Comparison of ENCODE assay signal across 14 cellular contexts in genomic region chr11:133952199-133953190, GRCh38. TPM values are rescaled to one million over a fixed set of nuclear protein-coding genes. Genes with fewer than 3 reads are reported as not detected.
DNase-seq lines count a peak whose midpoint lies in the region; ATAC-seq and TF ChIP-seq lines count a peak whose summit lies in the region.
"Had no signal": no experiment of that assay in that cellular context is flagged by ENCODE, and none has a peak within 500 bp of the region (broad histone marks: within the 10 kb centered on the region; RNA-seq: fewer than 3 reads in every experiment).

No MANE protein-coding gene starts in this region.

- no peak overlapping the region for H3K27ac Mint-ChIP-seq in stimulated activated effector memory CD8-positive, alpha-beta T cell treated with anti-CD3 and anti-CD28 coated beads, Interleukin-12 subunit alpha, Interleukin-12 subunit beta, amount 100 ng/mL, for 72 hours
- H3K27ac Mint-ChIP-seq: activated naive CD4-positive, alpha-beta T cell treated with anti-CD3 and anti-CD28 coated beads for 36 hours had no signal

- H3K9ac ChIP-seq in SK-N-SH: no peak overlapping the region
- H3K9ac ChIP-seq in adipocyte (ENCODE audit: low read length): no peak overlapping the region
- peak overlapping the region; percentile 47 for H3K9ac ChIP-seq in iPS-15b (ENCODE audit: low read depth, low read length)

- H3K4me3 Mint-ChIP-seq in stimulated activated effector memory CD8-positive, alpha-beta T cell treated with anti-CD3 and anti-CD28 coated beads, Interleukin-12 subunit alpha, Interleukin-12 subunit beta, amount 100 ng/mL, for 72 hours: peak overlapping the region; percentile 81
- H3K4me3 Mint-ChIP-seq: activated naive CD4-positive, alpha-beta T cell treated with anti-CD3 and anti-CD28 coated beads for 36 hours had no signal

- H3K36me3 Mint-ChIP-seq in stimulated activated effector memory CD8-positive, alpha-beta T cell treated with anti-CD3 and anti-CD28 coated beads, Interleukin-12 subunit alpha, Interleukin-12 subunit beta, amount 100 ng/mL, for 72 hours: peaks cover 6% of the 10 kb centered on the region

- no peak for TF ChIP-seq RAD21 in SK-N-SH (IDR thresholded peaks at IDR 0.05; ENCODE audit: low read length)

- no peak for ATAC-seq in SK-N-SH treated with all-trans-retinoic acid at 6 μM for 48 hours
- ATAC-seq in stimulated activated effector memory CD8-positive, alpha-beta T cell treated with anti-CD3 and anti-CD28 coated beads, Interleukin-12 subunit alpha, Interleukin-12 subunit beta, amount 100 ng/mL, for 72 hours: no peak
- no peak for ATAC-seq in HG03135 (IDR thresholded peaks at IDR 0.05; ENCODE audit: unreplicated experiment)

- H2AFZ ChIP-seq in SK-N-SH (ENCODE audit: low read depth): no peak overlapping the region

- CTCF ChIA-PET in SK-N-SH (lab: Yijun Ruan, JAX): interaction anchor here (0.9 to 16.7 kb wide), 4 partner anchors 9 to 93 kb away, joined by 3 to 200 read pairs (median 8); no protein-coding TSS in a partner anchor

- H3K4me3 ChIP-seq in SK-N-SH (ENCODE audit: low read depth in 2 of 2, low read length in 1 of 2) (no peak overlapping the region), adipocyte (ENCODE audit: low read length) (peak overlapping the region; percentile 72), iPS-15b (ENCODE audit: low read depth, low read length) (peak overlapping the region; percentile 41)
- H3K4me3 ChIP-seq: lung, upper lobe of left lung had no signal

- H3K4me2 ChIP-seq in SK-N-SH: no peak overlapping the region

- H4K20me1 ChIP-seq in SK-N-SH (ENCODE audit: insufficient read depth): no peaks in the 10 kb centered on the region

- DNase-seq in SK-N-SH (no peak), adipocyte (ENCODE audit: low read depth) (no peak), NCI-H69 (lab: John Stamatoyannopoulos, UW) (no peak), cerebellar cortex (ENCODE audit: low spot score) (no peak)
- no peak for DNase-seq in stimulated activated effector memory CD8-positive, alpha-beta T cell treated with anti-CD3 and anti-CD28 coated beads, Interleukin-12 subunit alpha, Interleukin-12 subunit beta, amount 100 ng/mL, for 72 hours (ENCODE audit: low spot score in 2 of 2)
- DNase-seq: activated CD4-positive, alpha-beta T cell treated with anti-CD3 and anti-CD28 coated beads for 4 hours; activated naive CD4-positive, alpha-beta T cell treated with anti-CD3 and anti-CD28 coated beads for 36 hours; GOT3; NCI-H774; upper lobe of left lung had no signal

- POLR2A ChIA-PET in SK-N-SH (lab: Yijun Ruan, JAX): interaction anchor here (0.9 to 1.2 kb wide), 2 partner anchors 9 to 15 kb away, joined by 4 read pairs; no protein-coding TSS in a partner anchor

- peak overlapping the region in 1 of 2 experiments; percentile 83; a peak in 2 of 4 replicates for H3K27ac ChIP-seq in SK-N-SH (ENCODE audit: low read depth in 2 of 2, low read length in 1 of 2)
- H3K27ac ChIP-seq: upper lobe of left lung had no signal

- peaks cover 53% of the 10 kb centered on the region for H3K4me1 Mint-ChIP-seq in stimulated activated effector memory CD8-positive, alpha-beta T cell treated with anti-CD3 and anti-CD28 coated beads, Interleukin-12 subunit alpha, Interleukin-12 subunit beta, amount 100 ng/mL, for 72 hours

- H3K9me2 ChIP-seq in SK-N-SH: no peaks in the 10 kb centered on the region

- no peaks in the 10 kb centered on the region for H3K36me3 ChIP-seq in SK-N-SH (replicated peaks in 1 of 2; ENCODE audit: control insufficient read depth in 1 of 2, insufficient read depth in 2 of 2, low read length in 1 of 2)
- H3K36me3 ChIP-seq in adipocyte (ENCODE audit: control insufficient read depth, insufficient read depth, low read length, severe bottlenecking): no peaks in the 10 kb centered on the region
- H3K36me3 ChIP-seq in iPS-15b (ENCODE audit: control insufficient read depth, insufficient read depth, low read length): no peaks in the 10 kb centered on the region
- H3K36me3 ChIP-seq: upper lobe of left lung had no signal

- no peaks in the 10 kb centered on the region for H3F3A ChIP-seq in SK-N-SH (replicated peaks; ENCODE audit: insufficient read depth)

- no peaks in the 10 kb centered on the region for H3K9me3 Mint-ChIP-seq in stimulated activated effector memory CD8-positive, alpha-beta T cell treated with anti-CD3 and anti-CD28 coated beads, Interleukin-12 subunit alpha, Interleukin-12 subunit beta, amount 100 ng/mL, for 72 hours
- H3K9me3 Mint-ChIP-seq: activated naive CD4-positive, alpha-beta T cell treated with anti-CD3 and anti-CD28 coated beads for 36 hours had no signal

- TF ChIP-seq EP300 in SK-N-SH (IDR thresholded peaks at IDR 0.05; ENCODE audit: borderline replicate concordance in 1 of 2, low read depth in 1 of 2, low read length in 1 of 2): no peak

- TF ChIP-seq CTCF in SK-N-SH (IDR thresholded peaks at IDR 0.05): no peak

- H3K27me3 ChIP-seq in SK-N-SH (ENCODE audit: insufficient read depth) (peaks cover 17% of the 10 kb centered on the region), adipocyte (replicated peaks; ENCODE audit: control insufficient read depth, insufficient read depth, low read length) (peaks cover 55% of the 10 kb centered on the region), iPS-15b (ENCODE audit: control insufficient read depth, insufficient read depth, low read length) (peaks cover 15% of the 10 kb centered on the region)

- peaks cover 0 to 81% of the 10 kb centered on the region in 2 experiments; a peak in 2 of 4 replicates for H3K4me1 ChIP-seq in SK-N-SH (ENCODE audit: control insufficient read depth in 1 of 2, insufficient read depth in 2 of 2, low read depth in 1 of 2, low read length in 1 of 2)
- peaks cover 18% of the 10 kb centered on the region for H3K4me1 ChIP-seq in adipocyte (ENCODE audit: control insufficient read depth, insufficient read depth, low read length)
- H3K4me1 ChIP-seq in iPS-15b (ENCODE audit: control insufficient read depth, insufficient read depth, low read length): peaks cover 47% of the 10 kb centered on the region

- WGBS in SK-N-SH (ENCODE audit: low lambda C conversion rate): 67% methylated on average over 8 of the region's 10 CpGs

- no peaks in the 10 kb centered on the region for H3K79me2 ChIP-seq in SK-N-SH (ENCODE audit: insufficient read depth)

- H3K9me3 ChIP-seq in SK-N-SH: no peaks in the 10 kb centered on the region
- no peaks in the 10 kb centered on the region for H3K9me3 ChIP-seq in adipocyte (ENCODE audit: control insufficient read depth, low read length)
- H3K9me3 ChIP-seq in iPS-15b (ENCODE audit: control insufficient read depth, insufficient read depth, low read length): no peaks in the 10 kb centered on the region
- H3K9me3 ChIP-seq: upper lobe of left lung had no signal

TF ChIP-seq in SK-N-SH, 30 proteins besides CTCF, POLR2A, EP300 and RAD21:
- TF ChIP-seq GATA2 (CRISPR knock-in tag; IDR thresholded peaks at IDR 0.05) (0 out of 2 replicates have a peak, but pooled peaks have one; percentile 1), USF2 (IDR thresholded peaks at IDR 0.05; ENCODE audit: borderline replicate concordance, low read depth, low read length) (no peak)
TF ChIP-seq in SK-N-SH: peak in this region for 1.

TF ChIP-seq in SK-N-SH treated with all-trans-retinoic acid at 6 μM for 48 hours, 23 proteins besides CTCF, POLR2A, EP300 and RAD21:
- TF ChIP-seq ZNF565 (CRISPR knock-in tag; conservative IDR thresholded peaks at IDR 0.05; ENCODE audit: low read depth): no peak
- no peak for TF ChIP-seq ESRRG (CRISPR knock-in tag; IDR thresholded peaks at IDR 0.05)
- TF ChIP-seq PATZ1 (CRISPR knock-in tag; IDR thresholded peaks at IDR 0.05; ENCODE audit: borderline replicate concordance): no peak
- no peak for TF ChIP-seq ZC3H10 (CRISPR knock-in tag; IDR thresholded peaks at IDR 0.05)
- no peak for TF ChIP-seq TSHZ2 (CRISPR knock-in tag; IDR thresholded peaks at IDR 0.05)
- TF ChIP-seq ZFP3 (CRISPR knock-in tag; IDR thresholded peaks at IDR 0.05): no peak
- TF ChIP-seq RARB (CRISPR knock-in tag; IDR thresholded peaks at IDR 0.05): no peak
- no peak for TF ChIP-seq ZFP30 (CRISPR knock-in tag; IDR thresholded peaks at IDR 0.05)
- no peak for TF ChIP-seq ZNF8 (CRISPR knock-in tag; IDR thresholded peaks at IDR 0.05)

RNA-seq across cellular contexts. Expression of gene IGSF9B, which starts 4.3 kb away (rescaled TPM):
- polyA plus RNA-seq in SK-N-SH (2012; rRNA removed): 0.41 and 0.96 TPM in 2 replicates
- polyA plus RNA-seq in SK-N-SH (2012; cell fraction: cytosol; rRNA removed): 0.45 and 0.75 TPM in 2 replicates
- 2.4 and 4.2 TPM in 2 replicates for polyA plus RNA-seq in SK-N-SH (2012; cell fraction: nucleus; rRNA removed)

Comparison
In these comparisons a context has a peak if more than half of its experiments do, and no peak if none do; other contexts are left out.
1. H3K4me3 ChIP-seq: peak in adipocyte (single experiment) and iPS-15b (single experiment); none in SK-N-SH (0 of 2).